8 cellular contexts compared by ENCODE assay signal in the genomic region with DNA sequence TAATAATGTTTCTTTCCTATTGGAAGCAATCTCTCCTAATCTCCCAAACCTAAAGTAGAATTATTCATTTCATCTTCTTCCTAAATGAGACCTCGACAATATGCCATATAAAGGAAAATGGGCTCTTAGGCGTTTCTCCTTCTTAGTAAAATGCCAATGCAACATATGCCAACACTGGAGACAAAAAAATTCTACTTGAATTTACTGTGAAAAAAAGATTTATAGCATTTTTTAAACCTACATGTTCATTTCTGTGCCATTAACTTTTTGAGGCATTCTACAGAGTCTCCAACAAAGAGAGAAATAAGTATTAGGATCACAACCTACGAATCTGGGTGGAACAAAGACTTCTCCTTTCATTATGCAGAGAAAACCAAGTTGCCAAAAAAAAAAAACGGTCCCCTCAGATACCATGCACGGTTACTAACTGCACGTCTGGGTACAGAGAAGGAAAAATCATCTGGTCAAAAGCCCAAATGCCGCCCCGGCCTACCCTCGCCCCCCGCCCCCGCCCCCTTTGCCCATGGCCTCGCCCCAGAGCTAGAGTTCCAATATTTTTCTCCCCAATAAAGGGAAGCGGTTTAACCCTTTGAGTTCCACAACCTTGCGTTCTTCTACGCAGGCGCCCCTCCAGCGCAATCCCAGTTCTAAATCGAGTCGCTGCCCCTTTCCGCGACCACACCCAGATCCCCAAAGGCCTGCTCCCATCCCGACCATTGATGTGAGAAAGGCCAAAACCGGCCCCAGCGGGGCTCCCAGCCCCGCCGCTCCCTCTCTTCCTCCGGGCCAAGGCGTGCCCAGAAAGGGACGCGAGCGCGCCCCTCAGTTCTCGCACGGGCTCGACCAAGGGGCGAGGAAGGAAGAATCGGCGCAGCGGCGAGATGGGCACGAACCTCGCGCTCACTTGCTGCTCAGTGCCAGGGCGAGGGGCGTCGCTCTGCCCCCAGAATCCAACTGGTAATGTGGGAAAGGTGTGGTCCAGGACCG. TPM values are rescaled to one million over a fixed set of nuclear protein-coding genes. Genes with fewer than 3 reads are reported as not detected.
DNase-seq lines count a peak whose midpoint lies in the region; ATAC-seq and TF ChIP-seq lines count a peak whose summit lies in the region.

No MANE protein-coding gene starts in this region.

- H3K9me3 Mint-ChIP-seq in IgD-negative memory B cell, result no peaks in the 10 kb centered on the region

- DNase-seq in GM03348 (ENCODE audit: low spot score) (peak; percentile 58), epithelial cell of proximal tubule (ENCODE audit: low read depth) (no peak), NCI-H1436 (lab: John Stamatoyannopoulos, UW) (no peak)
- peak; percentile 31 for DNase-seq in activated CD4-positive, alpha-beta T cell treated with anti-CD3 and anti-CD28 coated beads for 48 hours

- peak overlapping the region; percentile 88 to 98 (median 93) for H3K4me3 Mint-ChIP-seq in IgD-negative memory B cell

- no peaks in the 10 kb centered on the region for H3K36me3 Mint-ChIP-seq in IgD-negative memory B cell

- peak overlapping the region; percentile 84 to 97 (median 87) for H3K27ac Mint-ChIP-seq in IgD-negative memory B cell

- peak overlapping the region in 4 of 5 donors; percentile 49 to 90 (median 86) for H3K9ac ChIP-seq in subcutaneous abdominal adipose tissue (ENCODE audit: low read length in 5 of 5)

- H3K36me3 ChIP-seq in subcutaneous abdominal adipose tissue (ENCODE audit: control insufficient read depth in 5 of 5, insufficient read depth in 5 of 5, low read length in 5 of 5), result no peaks in the 10 kb centered on the region

- no peak for TF ChIP-seq CTCF in epithelial cell of proximal tubule (conservative IDR thresholded peaks at IDR 0.05; ENCODE audit: low read depth, low read length)

- no peaks in the 10 kb centered on the region for H3K9me3 ChIP-seq in mononuclear cell (ENCODE audit: low read depth, low read length)
- no peaks in the 10 kb centered on the region for H3K9me3 ChIP-seq in subcutaneous abdominal adipose tissue (ENCODE audit: control insufficient read depth in 5 of 5, low read length in 5 of 5)

- H3K4me1 ChIP-seq in mononuclear cell (ENCODE audit: insufficient read depth, low read length) (peaks cover 18% of the 10 kb centered on the region), subcutaneous abdominal adipose tissue (ENCODE audit: control insufficient read depth in 5 of 5, insufficient read depth in 5 of 5, low read length in 5 of 5) (peaks cover 0 to 23% (median 17%) of the 10 kb centered on the region in 5 donors)

- no peaks in the 10 kb centered on the region for H3K27me3 Mint-ChIP-seq in IgD-negative memory B cell

- peak overlapping the region; percentile 99 for H3K4me3 ChIP-seq in epithelial cell of proximal tubule (ENCODE audit: low read depth, low read length)
- H3K4me3 ChIP-seq in mononuclear cell (ENCODE audit: low read length), result peak overlapping the region; percentile 88
- H3K4me3 ChIP-seq in subcutaneous abdominal adipose tissue (ENCODE audit: low read depth in 1 of 5, low read length in 5 of 5), result peak overlapping the region; percentile 69 to 95 (median 92)

- H3K27ac ChIP-seq in subcutaneous abdominal adipose tissue (ENCODE audit: low read depth, low read length), result peak overlapping the region; percentile 60

- H3K27me3 ChIP-seq in mononuclear cell (ENCODE audit: insufficient read depth, low read length), result no peaks in the 10 kb centered on the region
- no peaks in the 10 kb centered on the region for H3K27me3 ChIP-seq in subcutaneous abdominal adipose tissue (ENCODE audit: control insufficient read depth in 5 of 5, insufficient read depth in 4 of 5, low read length in 5 of 5)

- peak; percentile 30 for ATAC-seq in GM21529 (IDR thresholded peaks at IDR 0.05; ENCODE audit: unreplicated experiment)

- H3K4me1 Mint-ChIP-seq in IgD-negative memory B cell, result peaks cover 9 to 20% (median 11%) of the 10 kb centered on the region in 3 donors

RNA-seq across cellular contexts. Expression of gene WDR47, which starts 1.0 kb away (rescaled TPM):
- 3.7 TPM for polyA plus RNA-seq in IgD-negative memory B cell
- total RNA-seq in epithelial cell of proximal tubule (8.0 and 10.3 TPM in 2 replicates), mononuclear cell (19.3 TPM)

RNA-seq across cellular contexts. Expression of gene TAF13, which starts 34.9 kb away (rescaled TPM):
- 2.7 TPM for polyA plus RNA-seq in IgD-negative memory B cell
- total RNA-seq in epithelial cell of proximal tubule, result 33.6 and 44.5 TPM in 2 replicates
- total RNA-seq in mononuclear cell, result 59.2 TPM

RNA-seq across cellular contexts. Expression of gene TMEM167B, which starts 49.6 kb away (rescaled TPM):
- 34.8 TPM for polyA plus RNA-seq in IgD-negative memory B cell
- 12.5 and 13.1 TPM in 2 replicates for total RNA-seq in epithelial cell of proximal tubule
- total RNA-seq in mononuclear cell, result 65.1 TPM

Comparison
In these comparisons a context has a peak if more than half of its experiments do, and no peak if none do; other contexts are left out.
1. DNase-seq: peak in GM03348 (single experiment) and activated CD4-positive, alpha-beta T cell treated with anti-CD3 and anti-CD28 coated beads for 48 hours (single experiment); none in epithelial cell of proximal tubule (single experiment) and NCI-H1436 (single experiment).
2. Peak in every context shown above with its lines, with median percentiles within 50 percentile points of each other: H3K4me3 ChIP-seq.